12 cellular contexts compared by ENCODE assay signal in the genomic region with DNA sequence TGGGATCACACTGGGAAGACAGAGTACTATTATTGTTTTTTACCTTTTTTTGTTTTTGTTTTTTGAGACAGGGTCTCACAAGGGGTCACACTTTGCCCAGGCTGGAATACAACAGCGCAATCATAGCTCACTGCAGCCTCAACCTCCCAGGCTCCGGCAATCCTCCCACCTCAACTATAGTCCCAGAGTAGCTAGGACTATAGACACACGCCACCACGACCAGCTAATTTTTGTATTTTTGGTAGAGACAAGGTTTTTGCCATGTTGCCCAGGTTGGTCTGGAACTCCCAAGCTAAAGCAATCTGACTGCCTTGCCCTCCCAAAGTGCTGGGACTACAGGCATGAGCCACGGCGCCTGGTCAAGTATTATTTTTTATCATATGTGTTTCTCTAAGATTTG.
DNase-seq lines count a peak whose midpoint lies in the region; ATAC-seq, FAIRE-seq and TF ChIP-seq lines count a peak whose summit lies in the region.
"Had no signal": no experiment of that assay in that cellular context is flagged by ENCODE, and none has a peak within 500 bp of the region (broad histone marks: within the 10 kb centered on the region; RNA-seq: fewer than 3 reads in every experiment).

No MANE protein-coding gene starts in this region.

- H3K4me2 ChIP-seq in A549 (peak overlapping the region; percentile 74; the same call in 2 of the 3 replicates), HCT116 (ENCODE audit: low read length) (peak overlapping the region; percentile 64)

- H3K4me1 ChIP-seq in A549 = peaks cover 70% of the 10 kb centered on the region
- H3K4me1 ChIP-seq in HCT116 (ENCODE audit: control insufficient read depth in 1 of 2, insufficient read depth in 2 of 2, low read length in 2 of 2) = peaks cover 58 to 68% of the 10 kb centered on the region in 2 experiments
- peaks cover 34% of the 10 kb centered on the region for H3K4me1 ChIP-seq in psoas muscle

- H3K79me2 ChIP-seq in HCT116 (ENCODE audit: insufficient read depth, low read length) = peaks cover 28% of the 10 kb centered on the region

- no peaks in the 10 kb centered on the region for H3K27me3 ChIP-seq in HCT116 (ENCODE audit: insufficient read depth, low read length)
- H3K27me3 ChIP-seq in psoas muscle (ENCODE audit: insufficient read depth in 3 of 3, low read length in 2 of 3) = no peaks in the 10 kb centered on the region

- ATAC-seq in A549 (no peak), HCT116 (no peak), psoas muscle (no peak), HG03159 (IDR thresholded peaks at IDR 0.05; ENCODE audit: unreplicated experiment) (no peak), GM21390 (IDR thresholded peaks at IDR 0.05; ENCODE audit: unreplicated experiment) (no peak)

- no peaks in the 10 kb centered on the region for H3K27me3 Mint-ChIP-seq in chondrocyte (ENCODE audit: low read depth)
- H3K27me3 Mint-ChIP-seq: activated naive CD4-positive, alpha-beta T cell treated with anti-CD3 and anti-CD28 coated beads, Interleukin-2, amount 10 ng/mL, durations not matched to agents 7 days and 5 days had no signal

- H3K4me3 ChIP-seq in A549 = no peak overlapping the region
- H3K4me3 ChIP-seq in HCT116 (replicated peaks in 1 of 2; ENCODE audit: low read depth in 1 of 2, low read length in 2 of 2) = no peak overlapping the region
- H3K4me3 ChIP-seq in psoas muscle = no peak overlapping the region

- H3K4me1 Mint-ChIP-seq in chondrocyte (ENCODE audit: low read depth) = peaks cover 73% of the 10 kb centered on the region

- TF ChIP-seq EP300 in A549 (IDR thresholded peaks at IDR 0.05) = no peak

- no peaks in the 10 kb centered on the region for H3K9me2 ChIP-seq in HCT116 (ENCODE audit: insufficient read depth)

- DNase-seq in A549 (ENCODE audit: low read depth in 1 of 2, low spot score in 1 of 2) = no peak
- no peak for DNase-seq in HCT116 (ENCODE audit: low read depth, low spot score)
- no peak for DNase-seq in chondrocyte (ENCODE audit: low spot score)
- no peak for DNase-seq in psoas muscle
- DNase-seq in DMS79 (lab: John Stamatoyannopoulos, UW) = no peak
- no peak for DNase-seq in activated CD4-positive, CD25-positive, alpha-beta regulatory T cell treated with anti-CD3 and anti-CD28 coated beads, Interleukin-2, amount 50 U/mL, for 72 hours
- DNase-seq: activated CD4-positive, CD25-positive, alpha-beta regulatory T cell; activated naive CD4-positive, alpha-beta T cell treated with anti-CD3 and anti-CD28 coated beads, Interleukin-2, amount 10 ng/mL, durations not matched to agents 7 days and 5 days; Karpas-422; RPMI8226 had no signal

- peak overlapping the region; percentile 96 for H3K27ac Mint-ChIP-seq in chondrocyte (ENCODE audit: unreplicated experiment)

- intact Hi-C loops in HCT116 (cut with micrococcal nuclease) (no loop called here), psoas muscle (cut with DNase I) (no loop called here)

- no peaks in the 10 kb centered on the region for H3K9me3 ChIP-seq in A549
- H3K9me3 ChIP-seq in HCT116 (ENCODE audit: control insufficient read depth in 1 of 2, insufficient read depth in 1 of 2, low read depth in 1 of 2, low read length in 2 of 2) = no peaks in the 10 kb centered on the region
- no peaks in the 10 kb centered on the region for H3K9me3 ChIP-seq in psoas muscle

- no TSS peak for BruUV-seq in HCT116 (replicated peaks; lab: Mats Ljungman, UMichigan)

- RAD21 ChIA-PET in HCT116 (lab: Charles Lee; ENCODE audit: low non-redundant PET in 1 of 2, low total read pairs in 2 of 2, uncharacterized antibody in 2 of 2, unreplicated experiment in 2 of 2) = interaction anchor here (0.7 to 5.0 kb wide), 2 partner anchors 107 to 322 kb away, joined by 3 to 55 read pairs; no protein-coding TSS in a partner anchor

- no peak overlapping the region for H3K4me3 Mint-ChIP-seq in chondrocyte (ENCODE audit: unreplicated experiment)
- H3K4me3 Mint-ChIP-seq: activated naive CD4-positive, alpha-beta T cell treated with anti-CD3 and anti-CD28 coated beads, Interleukin-2, amount 10 ng/mL, durations not matched to agents 7 days and 5 days had no signal

- CTCF ChIA-PET in A549 (lab: Yijun Ruan, JAX) = interaction anchor here (0.6 to 14.7 kb wide), 9 partner anchors 7 to 300 kb away, joined by 3 to 684 read pairs (median 11); partner anchors contain the start of gene ZMYND8
- CTCF ChIA-PET in HCT116 (lab: Charles Lee) = interaction anchor here (1.4 to 7.2 kb wide), 2 partner anchors 102 to 107 kb away, joined by 3 to 225 read pairs; no protein-coding TSS in a partner anchor

- H3K36me3 Mint-ChIP-seq in chondrocyte (ENCODE audit: low read depth) = peaks cover 11% of the 10 kb centered on the region

- TF ChIP-seq POLR2A in A549 (IDR thresholded peaks at IDR 0.05; ENCODE audit: low read length) = no peak
- TF ChIP-seq POLR2A in HCT116 (IDR thresholded peaks at IDR 0.05; ENCODE audit: borderline replicate concordance, extremely low read depth, insufficient read depth, insufficient read length) = no peak

- peak overlapping the region; percentile 84 to 93 for H3K27ac ChIP-seq in A549
- H3K27ac ChIP-seq in HCT116 (ENCODE audit: low read depth, low read length) = peak overlapping the region; percentile 74; the same call in 1 of the 2 replicates
- peak overlapping the region; percentile 38 for H3K27ac ChIP-seq in psoas muscle

- no peaks in the 10 kb centered on the region for H4K20me1 ChIP-seq in HCT116 (ENCODE audit: insufficient read depth)

- no peak for TF ChIP-seq CTCF in A549 (IDR thresholded peaks at IDR 0.05)
- no peak for TF ChIP-seq CTCF in HCT116 (IDR thresholded peaks at IDR 0.05 in 2 of 3, conservative IDR thresholded peaks at IDR 0.05 in 1 of 3; ENCODE audit: borderline replicate concordance in 1 of 3, insufficient read depth in 1 of 3, low read depth in 2 of 3, low read length in 2 of 3)
- no peak for TF ChIP-seq CTCF in chondrocyte (IDR thresholded peaks at IDR 0.05)
- TF ChIP-seq CTCF in psoas muscle (IDR thresholded peaks at IDR 0.05) = no peak

- H3K36me3 ChIP-seq in HCT116 (ENCODE audit: control insufficient read depth in 1 of 2, insufficient read depth in 2 of 2, low read length in 2 of 2) (peaks cover 14 to 16% of the 10 kb centered on the region in 2 experiments), psoas muscle (ENCODE audit: insufficient read depth in 1 of 2, low read depth in 1 of 2) (peaks cover 2 to 47% of the 10 kb centered on the region in 2 donors)

- 97% methylated on average over 6 of the region's 6 CpGs for WGBS in A549 (ENCODE audit: missing lambda C conversion rate)
- WGBS in psoas muscle, 3 donors = 96 to 98% (median 97%) methylated on average over 6 of the region's 6 CpGs

- FAIRE-seq in A549 (lab: Jason Lieb, UNC) = no peak

- TF ChIP-seq RAD21 in A549 (conservative IDR thresholded peaks at IDR 0.05 in 1 of 2, IDR thresholded peaks at IDR 0.05 in 1 of 2) (no peak), HCT116 (IDR thresholded peaks at IDR 0.05; ENCODE audit: low read depth) (no peak)

- no peak overlapping the region for H2AFZ ChIP-seq in HCT116 (ENCODE audit: low read depth, low read length, poor library complexity, severe bottlenecking)

- H3K9ac ChIP-seq in HCT116 (ENCODE audit: low read length) = no peak overlapping the region

- POLR2A ChIA-PET in A549 (lab: Yijun Ruan, JAX) = interaction anchor here (1.6 to 4.5 kb wide), 6 partner anchors 20 to 227 kb away, joined by 3 to 83 read pairs (median 12); partner anchors contain the start of genes NCOA3 and ZMYND8
- POLR2A ChIA-PET in HCT116 (lab: Charles Lee) = interaction anchor here (5.2 kb wide), 1 partner anchor 108 kb away, joined by 35 read pairs; no protein-coding TSS in a partner anchor

- H3K9me3 Mint-ChIP-seq in chondrocyte (ENCODE audit: low read depth) = no peaks in the 10 kb centered on the region
- H3K9me3 Mint-ChIP-seq: activated naive CD4-positive, alpha-beta T cell treated with anti-CD3 and anti-CD28 coated beads, Interleukin-2, amount 10 ng/mL, durations not matched to agents 7 days and 5 days had no signal

TF ChIP-seq in A549, 52 proteins besides CTCF, POLR2A, EP300 and RAD21 (continues in another document):
- no peak for TF ChIP-seq HOXB13 (CRISPR knock-in tag; IDR thresholded peaks at IDR 0.05; ENCODE audit: low read depth)
- TF ChIP-seq FOSL2 (IDR thresholded peaks at IDR 0.05) = no peak
- no peak for TF ChIP-seq FOSL2 (CRISPR knock-in tag; IDR thresholded peaks at IDR 0.05)
- no peak for TF ChIP-seq EHMT2 (IDR thresholded peaks at IDR 0.05; ENCODE audit: low read depth)
- TF ChIP-seq CHD4 (IDR thresholded peaks at IDR 0.05; ENCODE audit: borderline replicate concordance) = no peak
- no peak for TF ChIP-seq KDM5A (IDR thresholded peaks at IDR 0.05)
- no peak for TF ChIP-seq RARB (CRISPR knock-in tag; IDR thresholded peaks at IDR 0.05)
- no peak for TF ChIP-seq JUNB (IDR thresholded peaks at IDR 0.05)
- TF ChIP-seq TP53 (CRISPR knock-in tag; IDR thresholded peaks at IDR 0.05) = no peak
- TF ChIP-seq, protein P1, sequence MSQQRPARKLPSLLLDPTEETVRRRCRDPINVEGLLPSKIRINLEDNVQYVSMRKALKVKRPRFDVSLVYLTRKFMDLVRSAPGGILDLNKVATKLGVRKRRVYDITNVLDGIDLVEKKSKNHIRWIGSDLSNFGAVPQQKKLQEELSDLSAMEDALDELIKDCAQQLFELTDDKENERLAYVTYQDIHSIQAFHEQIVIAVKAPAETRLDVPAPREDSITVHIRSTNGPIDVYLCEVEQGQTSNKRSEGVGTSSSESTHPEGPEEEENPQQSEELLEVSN (IDR thresholded peaks at IDR 0.05; ENCODE audit: borderline replicate concordance, low read depth) = no peak
- no peak for TF ChIP-seq HOXA7 (CRISPR knock-in tag; IDR thresholded peaks at IDR 0.05)

TF ChIP-seq in HCT116, 20 proteins besides CTCF, POLR2A, EP300 and RAD21 (continues in another document):
- no peak for TF ChIP-seq CEBPB (IDR thresholded peaks at IDR 0.05; ENCODE audit: low read depth)
- no peak for TF ChIP-seq EZH2 (IDR thresholded peaks at IDR 0.05)
- TF ChIP-seq POLR2AphosphoS5 (IDR thresholded peaks at IDR 0.05; ENCODE audit: low read depth, low read length) = no peak

Comparison
In these comparisons a context has a peak if more than half of its experiments do, and no peak if none do; other contexts are left out.
1. H3K27ac ChIP-seq: peak in every context shown above with its lines; median percentile 88 in A549; 74 in HCT116; 38 in psoas muscle.